ENCODE assay signal across 23 cellular contexts in the genomic region with DNA sequence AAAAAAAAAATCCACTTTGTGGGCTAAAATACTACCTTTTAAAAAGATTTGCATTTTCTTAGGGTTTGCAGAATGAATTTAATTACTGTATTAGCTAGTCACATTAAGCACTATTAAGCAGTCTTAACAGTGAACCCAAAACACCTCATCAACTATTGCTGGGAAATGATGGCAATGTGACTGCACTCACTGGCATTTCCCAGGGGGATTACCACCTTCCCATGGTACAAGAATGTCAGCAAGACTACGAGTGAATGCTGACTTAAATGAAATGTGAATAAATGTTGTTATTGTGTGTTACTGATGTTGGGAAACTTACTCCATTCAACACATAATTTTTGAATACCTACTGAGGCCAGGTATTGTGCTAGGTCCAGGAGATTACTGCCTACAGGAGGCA.
"Had no signal": no experiment of that assay in that cellular context is flagged by ENCODE, and none has a peak within 500 bp of the region (broad histone marks: within the 10 kb centered on the region; RNA-seq: fewer than 3 reads in every experiment).

No MANE protein-coding gene starts in this region.

- H3K27me3 Mint-ChIP-seq: memory B cell; naive thymus-derived CD4-positive, alpha-beta T cell; natural killer cell treated with Interleukin-12 subunit alpha and Interleukin-12 subunit beta and Interleukin-15 and Interleukin-18, amount 100 ng/mL, for 72 hours; progenitor cell of endocrine pancreas; type B pancreatic cell had no signal

- H3K9me3 ChIP-seq: heart right ventricle, left ventricle myocardium inferior, mucosa of descending colon, ovary, spleen, suprapubic skin, thoracic aorta, tibial artery, uterus had no signal

- H2AFZ ChIP-seq: hepatocyte had no signal

- H3K36me3 ChIP-seq: ovary, uterus had no signal

- ATAC-seq: heart right ventricle; mucosa of descending colon; naive thymus-derived CD4-positive, alpha-beta T cell; natural killer cell treated with Interleukin-12 subunit alpha and Interleukin-12 subunit beta and Interleukin-15 and Interleukin-18, amount 100 ng/mL, for 72 hours; right cardiac atrium; sciatic nerve; stimulated activated effector memory CD8-positive, alpha-beta T cell treated with anti-CD3 and anti-CD28 coated beads, Interleukin-12 subunit alpha, Interleukin-12 subunit beta, amount 100 ng/mL, for 72 hours had no signal

- H3K79me2 ChIP-seq: hepatocyte had no signal

- FAIRE-seq: small intestine had no signal

- H3K4me3 Mint-ChIP-seq: memory B cell; naive thymus-derived CD4-positive, alpha-beta T cell; natural killer cell treated with Interleukin-12 subunit alpha and Interleukin-12 subunit beta and Interleukin-15 and Interleukin-18, amount 100 ng/mL, for 72 hours; stimulated activated effector memory CD8-positive, alpha-beta T cell treated with anti-CD3 and anti-CD28 coated beads, Interleukin-12 subunit alpha, Interleukin-12 subunit beta, amount 100 ng/mL, for 72 hours; type B pancreatic cell had no signal

- H3K9me3 Mint-ChIP-seq: memory B cell; naive thymus-derived CD4-positive, alpha-beta T cell; natural killer cell treated with Interleukin-12 subunit alpha and Interleukin-12 subunit beta and Interleukin-15 and Interleukin-18, amount 100 ng/mL, for 72 hours; stimulated activated effector memory CD8-positive, alpha-beta T cell treated with anti-CD3 and anti-CD28 coated beads, Interleukin-12 subunit alpha, Interleukin-12 subunit beta, amount 100 ng/mL, for 72 hours; type B pancreatic cell had no signal

- H3K4me2 ChIP-seq: hepatocyte had no signal

- H3K4me3 ChIP-seq: heart right ventricle, hepatocyte, left ventricle myocardium inferior, mucosa of descending colon, ovary, spleen, suprapubic skin, thoracic aorta, tibial artery, uterus had no signal

- H3K27me3 ChIP-seq: heart right ventricle, hepatocyte, ovary, spleen, suprapubic skin, tibial artery, uterus had no signal

- H3K27ac ChIP-seq: heart right ventricle, hepatocyte, left ventricle myocardium inferior, ovary, spleen, suprapubic skin, thoracic aorta, tibial artery, uterus had no signal

- H3K4me1 ChIP-seq: heart right ventricle, left ventricle myocardium inferior, suprapubic skin, tibial artery, uterus had no signal

- H3K27ac Mint-ChIP-seq: memory B cell; natural killer cell treated with Interleukin-12 subunit alpha and Interleukin-12 subunit beta and Interleukin-15 and Interleukin-18, amount 100 ng/mL, for 72 hours; stimulated activated effector memory CD8-positive, alpha-beta T cell treated with anti-CD3 and anti-CD28 coated beads, Interleukin-12 subunit alpha, Interleukin-12 subunit beta, amount 100 ng/mL, for 72 hours; type B pancreatic cell had no signal

- DNase-seq: heart right ventricle; islet precursor cell; left ventricle myocardium inferior; midbrain; mucosa of descending colon; naive thymus-derived CD4-positive, alpha-beta T cell; ovary; right cardiac atrium; small intestine; spleen; stimulated activated CD4-positive, alpha-beta T cell treated with anti-CD3 and anti-CD28 coated beads, Interleukin-4, amount 100 ng/mL, for 24 hours; stimulated activated naive CD4-positive, alpha-beta T cell treated with Interleukin-2 at 50 U/mL for 16 hours; tibial artery; uterus had no signal
